37 cellular contexts compared by ENCODE assay signal in the genomic region with DNA sequence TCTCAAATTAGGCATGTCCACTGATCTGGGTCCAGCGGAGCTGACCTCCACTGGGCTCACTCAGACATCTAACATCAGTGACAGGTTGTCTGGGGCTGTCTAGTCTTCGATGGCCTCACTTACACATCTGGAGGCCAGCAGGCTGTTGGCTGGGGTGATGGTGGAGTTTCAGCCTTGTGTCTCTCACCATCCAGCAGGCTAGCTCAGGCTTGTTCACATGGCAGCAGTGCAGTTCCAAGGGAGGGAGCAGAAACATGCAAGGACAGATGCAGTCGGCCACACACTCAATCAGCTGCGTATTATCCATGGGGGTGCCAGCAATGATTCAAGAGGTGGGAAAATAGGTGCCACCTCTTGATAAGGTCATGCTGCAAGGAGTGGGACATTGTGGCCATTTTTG.
"Had no signal": no experiment of that assay in that cellular context is flagged by ENCODE, and none has a peak within 500 bp of the region (broad histone marks: within the 10 kb centered on the region; RNA-seq: fewer than 3 reads in every experiment).

No MANE protein-coding gene starts in this region.

- H3K9me3 ChIP-seq: Peyer's patch had no signal

- H3K9ac ChIP-seq: KMS-11 had no signal

- H3K4me3 ChIP-seq: Peyer's patch had no signal

- H3K27ac ChIP-seq: KMS-11, Peyer's patch, RWPE1, VCaP had no signal

- H3K27ac Mint-ChIP-seq: activated CD4-positive, alpha-beta memory T cell treated with anti-CD3 and anti-CD28 coated beads, Interleukin-2, amount 10 ng/mL, durations not matched to agents 7 days and 5 days; activated CD8-positive, alpha-beta memory T cell treated with anti-CD3 and anti-CD28 coated beads, Interleukin-2, amount 10 ng/mL, durations not matched to agents 7 days and 5 days; activated naive CD4-positive, alpha-beta T cell treated with anti-CD3 and anti-CD28 coated beads, Interleukin-2, amount 10 ng/mL, durations not matched to agents 7 days and 5 days; activated naive CD8-positive, alpha-beta T cell; activated naive CD8-positive, alpha-beta T cell treated with anti-CD3 and anti-CD28 coated beads, Interleukin-2, amount 50 U/mL, for 24 hours had no signal

- H3K27me3 Mint-ChIP-seq: activated CD4-positive, alpha-beta memory T cell treated with anti-CD3 and anti-CD28 coated beads, Interleukin-2, amount 10 ng/mL, durations not matched to agents 7 days and 5 days; activated CD8-positive, alpha-beta memory T cell treated with anti-CD3 and anti-CD28 coated beads, Interleukin-2, amount 10 ng/mL, durations not matched to agents 7 days and 5 days; activated naive CD4-positive, alpha-beta T cell treated with anti-CD3 and anti-CD28 coated beads, Interleukin-2, amount 10 ng/mL, durations not matched to agents 7 days and 5 days; activated naive CD8-positive, alpha-beta T cell; activated naive CD8-positive, alpha-beta T cell treated with anti-CD3 and anti-CD28 coated beads, Interleukin-2, amount 50 U/mL, for 24 hours had no signal

- H3K36me3 ChIP-seq: Peyer's patch had no signal

- H3K27me3 ChIP-seq: Peyer's patch had no signal

- ATAC-seq: activated CD8-positive, alpha-beta memory T cell treated with anti-CD3 and anti-CD28 coated beads, Interleukin-2, amount 10 ng/mL, durations not matched to agents 7 days and 5 days; activated naive CD8-positive, alpha-beta T cell treated with anti-CD3 and anti-CD28 coated beads, Interleukin-2, amount 50 U/mL, for 24 hours; PC-3; Right ventricle myocardium inferior; SK-N-SH treated with all-trans-retinoic acid at 6 μM for 48 hours had no signal

- H3K4me1 ChIP-seq: Peyer's patch had no signal

- H3K36me3 Mint-ChIP-seq: activated naive CD4-positive, alpha-beta T cell treated with anti-CD3 and anti-CD28 coated beads, Interleukin-2, amount 10 ng/mL, durations not matched to agents 7 days and 5 days had no signal

- H3K4me3 Mint-ChIP-seq: activated CD4-positive, alpha-beta memory T cell treated with anti-CD3 and anti-CD28 coated beads, Interleukin-2, amount 10 ng/mL, durations not matched to agents 7 days and 5 days; activated CD8-positive, alpha-beta memory T cell treated with anti-CD3 and anti-CD28 coated beads, Interleukin-2, amount 10 ng/mL, durations not matched to agents 7 days and 5 days; activated naive CD4-positive, alpha-beta T cell treated with anti-CD3 and anti-CD28 coated beads, Interleukin-2, amount 10 ng/mL, durations not matched to agents 7 days and 5 days; activated naive CD8-positive, alpha-beta T cell; activated naive CD8-positive, alpha-beta T cell treated with anti-CD3 and anti-CD28 coated beads, Interleukin-2, amount 50 U/mL, for 24 hours had no signal

- H3K4me2 ChIP-seq: KMS-11 had no signal

- DNase-seq: activated CD4-positive, alpha-beta memory T cell treated with anti-CD3 and anti-CD28 coated beads, Interleukin-2, amount 10 ng/mL, durations not matched to agents 7 days and 5 days; activated CD4-positive, alpha-beta T cell treated with anti-CD3 and anti-CD28 coated beads for 1 hour; activated CD4-positive, alpha-beta T cell treated with anti-CD3 and anti-CD28 coated beads for 48 hours; activated CD4-positive, CD25-positive, alpha-beta regulatory T cell; activated CD8-positive, alpha-beta memory T cell treated with anti-CD3 and anti-CD28 coated beads for 24 hours; activated CD8-positive, alpha-beta memory T cell treated with anti-CD3 and anti-CD28 coated beads, Interleukin-2, amount 10 ng/mL, durations not matched to agents 7 days and 5 days; activated CD8-positive, alpha-beta memory T cell treated with anti-CD3 and anti-CD28 coated beads, Interleukin-2, amount 50 U/mL, for 48 hours; activated effector memory CD4-positive, alpha-beta T cell treated with Interleukin-2 at 50 U/mL for 16 hours; activated naive CD4-positive, alpha-beta T cell treated with anti-CD3 and anti-CD28 coated beads, Interleukin-2, amount 10 ng/mL, durations not matched to agents 7 days and 5 days; activated naive CD8-positive, alpha-beta T cell treated with anti-CD3 and anti-CD28 coated beads, Interleukin-2, amount 50 U/mL, for 24 hours; activated T-cell treated with anti-CD3 and anti-CD28 coated beads, Interleukin-2, amount 50 U/mL, for 48 hours; amniotic stem cell; aorta; caudate nucleus; MM.1S; MV-4-11; NCI-H1092; NCI-H1436 treated with DMSO at 0.1 percent for 48 hours; NCI-H1694 treated with DMSO at 0.1 percent for 48 hours; NCI-H2029; NCI-H345; NCI-H524 treated with DMSO at 0.1 percent for 48 hours; NCI-H748 treated with DMSO at 0.1 percent for 48 hours; NK-92 treated with Interleukin-12 subunit alpha and Interleukin-12 subunit beta, amount 100 ng/mL, for 24 hours; PC-3; Peyer's patch; SIG-M5; SW 1271; T-helper 1 cell; T-helper 2 cell; T-helper 9 cell had no signal
